In genomic region chr6:81241126-81241525, GRCh38 we compare ENCODE assay signal across 13 cellular contexts.
DNase-seq lines count a peak whose midpoint lies in the region; ATAC-seq, FAIRE-seq and TF ChIP-seq lines count a peak whose summit lies in the region.
"Had no signal": no experiment of that assay in that cellular context is flagged by ENCODE, and none has a peak within 500 bp of the region (broad histone marks: within the 10 kb centered on the region; RNA-seq: fewer than 3 reads in every experiment).

No MANE protein-coding gene starts in this region.

- H3K4me3 ChIP-seq in SK-N-MC: peak overlapping the region; percentile 44
- no peak overlapping the region for H3K4me3 ChIP-seq in fibroblast of pulmonary artery (replicated peaks; ENCODE audit: low read depth, low read length)
- H3K4me3 ChIP-seq: PC-9 had no signal

- TF ChIP-seq POLR2A in H54 (IDR thresholded peaks at IDR 0.05; ENCODE audit: low read depth, low read length): no peak

- H3K9me3 ChIP-seq in SK-N-MC (ENCODE audit: low read depth, low read length): no peaks in the 10 kb centered on the region

- TF ChIP-seq CTCF in fibroblast of pulmonary artery (IDR thresholded peaks at IDR 0.05; ENCODE audit: low read length, missing control alignments): no peak

- DNase-seq in GM03348 (ENCODE audit: low spot score) (peak; percentile 18), SK-N-MC (ENCODE audit: low read depth, low spot score) (peak; percentile 45), fibroblast of pulmonary artery (ENCODE audit: low read depth) (peak; percentile 5), OCI-M1 (lab: John Stamatoyannopoulos, UW) (no peak), H54 (ENCODE audit: insufficient read length, low spot score) (no peak)
- DNase-seq: CD4-positive, CD25-positive, alpha-beta regulatory T cell; NCI-H1048; NCI-H2107; PC-9 had no signal

- ATAC-seq in HG03045 (IDR thresholded peaks at IDR 0.05; ENCODE audit: unreplicated experiment) (no peak), HG02884 (IDR thresholded peaks at IDR 0.05; ENCODE audit: unreplicated experiment) (no peak)
- ATAC-seq: Right ventricle myocardium inferior had no signal

- no peak overlapping the region for H3K9ac ChIP-seq in SK-N-MC (ENCODE audit: insufficient read length)

- no peaks in the 10 kb centered on the region for H3K36me3 ChIP-seq in SK-N-MC (ENCODE audit: insufficient read depth, low read length)

- peak overlapping the region; percentile 86 for H3K27ac ChIP-seq in SK-N-MC
- H3K27ac ChIP-seq: PC-9 had no signal

- no peak for FAIRE-seq in H54 (lab: Jason Lieb, UNC)
- FAIRE-seq: HTR-8/SVneo had no signal

Comparison
In these comparisons a context has a peak if more than half of its experiments do, and no peak if none do; other contexts are left out.
1. DNase-seq: peak in GM03348 (single experiment), SK-N-MC (single experiment) and fibroblast of pulmonary artery (single experiment); none in OCI-M1 (single experiment) and H54 (single experiment).